ENCODE assay signal across 32 cellular contexts in genomic region chr7:8159595-8159994, GRCh38.
"Had no signal": no experiment of that assay in that cellular context is flagged by ENCODE, and none has a peak within 500 bp of the region (broad histone marks: within the 10 kb centered on the region; RNA-seq: fewer than 3 reads in every experiment).

No MANE protein-coding gene starts in this region.

- H3K27ac ChIP-seq: adrenal gland, ascending aorta, body of pancreas, brain microvascular endothelial cell, breast epithelium, cardiac muscle cell had no signal

- H3K36me3 ChIP-seq: adrenal gland, ascending aorta, brain microvascular endothelial cell, breast epithelium, cardiac muscle cell had no signal

- H3K9me3 ChIP-seq: adrenal gland, ascending aorta, body of pancreas, breast epithelium had no signal

- ATAC-seq: activated naive CD4-positive, alpha-beta T cell treated with anti-CD3 and anti-CD28 coated beads, Interleukin-2, amount 50 U/mL, for 72 hours; activated naive CD8-positive, alpha-beta T cell treated with anti-CD3 and anti-CD28 coated beads, Interleukin-2, amount 50 U/mL, for 24 hours; activated T-cell treated with anti-CD3 and anti-CD28 coated beads, Interleukin-2, amount 50 U/mL, for 4 hours; activated T-cell treated with anti-CD3 and anti-CD28 coated beads, Interleukin-2, amount 50 U/mL, for 72 hours; activated T-helper 17 cell treated with anti-CD3 and anti-CD28 coated beads, Interleukin-2, amount 50 U/mL, for 72 hours; body of pancreas had no signal

- FAIRE-seq: astrocyte, bronchial epithelial cell had no signal

- H3K27me3 ChIP-seq: adrenal gland, ascending aorta, body of pancreas, brain microvascular endothelial cell, breast epithelium had no signal

- DNase-seq: activated effector memory CD4-positive, alpha-beta T cell treated with anti-CD3 and anti-CD28 coated beads, Interleukin-2, amount 50 U/mL, for 16 hours; activated effector memory CD4-positive, alpha-beta T cell treated with Interleukin-2 at 50 U/mL for 16 hours; activated gamma-delta T cell; activated gamma-delta T cell treated with Interleukin-2 at 50 U/mL for 16 hours; activated naive CD4-positive, alpha-beta T cell; activated naive CD4-positive, alpha-beta T cell treated with anti-CD3 and anti-CD28 coated beads for 36 hours; activated naive CD4-positive, alpha-beta T cell treated with anti-CD3 and anti-CD28 coated beads, Interleukin-2, amount 10 ng/mL, durations not matched to agents 7 days and 5 days; activated naive CD4-positive, alpha-beta T cell treated with anti-CD3 and anti-CD28 coated beads, Interleukin-2, amount 50 U/mL, for 16 hours; activated naive CD4-positive, alpha-beta T cell treated with Interleukin-2 at 50 U/mL for 16 hours; activated naive CD8-positive, alpha-beta T cell treated with anti-CD3 and anti-CD28 coated beads for 36 hours; activated naive CD8-positive, alpha-beta T cell treated with anti-CD3 and anti-CD28 coated beads, Interleukin-2, amount 10 ng/mL, durations not matched to agents 7 days and 5 days; activated naive CD8-positive, alpha-beta T cell treated with anti-CD3 and anti-CD28 coated beads, Interleukin-2, amount 50 U/mL, for 24 hours; activated T-cell treated with anti-CD3 and anti-CD28 coated beads, Interleukin-2, amount 50 U/mL, for 24 hours; activated T-cell treated with anti-CD3 and anti-CD28 coated beads, Interleukin-2, amount 50 U/mL, for 4 hours; activated T-cell treated with anti-CD3 and anti-CD28 coated beads, Interleukin-2, amount 50 U/mL, for 48 hours; activated T-cell treated with anti-CD3 and anti-CD28 coated beads, Interleukin-2, amount 50 U/mL, for 72 hours; adrenal gland; amniotic stem cell; amygdala; anterior cingulate cortex; aorta; body of pancreas; brain microvascular endothelial cell; central memory CD4-positive, alpha-beta T cell; cerebellar nuclear complex had no signal

- H3K4me1 ChIP-seq: adrenal gland, ascending aorta, body of pancreas, breast epithelium had no signal

- H3K4me3 ChIP-seq: adrenal gland, ascending aorta, body of pancreas, breast epithelium, cardiac muscle cell had no signal
